ENCODE assay signal across 27 cellular contexts in genomic region chr5:171607863-171608262, GRCh38.
"Had no signal": no experiment of that assay in that cellular context is flagged by ENCODE, and none has a peak within 500 bp of the region (broad histone marks: within the 10 kb centered on the region; RNA-seq: fewer than 3 reads in every experiment).

No MANE protein-coding gene starts in this region.

- H3K27me3 ChIP-seq: testis, thyroid gland, tibial nerve, transverse colon, upper lobe of left lung, upper lobe of right lung, uterus, vagina had no signal

- H3K4me1 ChIP-seq: stomach, suprapubic skin, testis, thyroid gland, tibial artery, tibial nerve, transverse colon, upper lobe of left lung, upper lobe of right lung, uterus, vagina had no signal

- ATAC-seq: stimulated activated effector memory CD8-positive, alpha-beta T cell treated with anti-CD3 and anti-CD28 coated beads, Interleukin-12 subunit alpha, Interleukin-12 subunit beta, amount 100 ng/mL, for 72 hours; stimulated activated memory B cell treated with anti-CD40 and anti-IgM and Interleukin-4, amounts not matched to agents 10 μg/mL and 1 μg/mL and 100 μg/mL, for 72 hours; stimulated activated naive B cell treated with anti-CD40 and anti-IgM and Interleukin-4, amounts not matched to agents 10 μg/mL and 1 μg/mL and 100 μg/mL, for 72 hours; stimulated activated naive CD8-positive, alpha-beta T cell treated with anti-CD3 and anti-CD28 coated beads, Interleukin-15, amount 100 ng/mL, for 72 hours; stimulated activated naive CD8-positive, alpha-beta T cell treated with anti-CD3 and anti-CD28 coated beads, Interleukin-15, Interleukin-2, amounts not matched to agents 100 U/mL and 50 U/mL, for 24 hours; upper lobe of right lung had no signal

- FAIRE-seq: urothelium cell line had no signal

- H3K27ac ChIP-seq: stomach, suprapubic skin, testis, thoracic aorta, thyroid gland, tibial artery, tibial nerve, transverse colon, upper lobe of left lung, upper lobe of right lung, uterus, vagina had no signal

- DNase-seq: stimulated activated CD4-positive, alpha-beta T cell treated with anti-CD3 and anti-CD28 coated beads, Interleukin-2, amount 100 ng/mL, for 48 hours; stimulated activated CD4-positive, alpha-beta T cell treated with anti-CD3 and anti-CD28 coated beads, Interleukin-4, amount 100 ng/mL, for 1 hour; stimulated activated CD4-positive, alpha-beta T cell treated with anti-CD3 and anti-CD28 coated beads, Interleukin-4, amount 100 ng/mL, for 24 hours; stimulated activated CD4-positive, alpha-beta T cell treated with anti-CD3 and anti-CD28 coated beads, Interleukin-4, amount 100 ng/mL, for 4 hours; stimulated activated CD8-positive, alpha-beta memory T cell treated with anti-CD3 and anti-CD28 coated beads, Interleukin-4, amount 100 ng/mL, for 48 hours; stimulated activated naive B cell treated with anti-CD40 and anti-IgM and Interleukin-4, amounts not matched to agents 10 μg/mL and 1 μg/mL and 100 μg/mL, for 72 hours; stimulated activated naive CD4-positive, alpha-beta T cell; stimulated activated naive CD4-positive, alpha-beta T cell treated with Interleukin-2 at 50 U/mL for 16 hours; stimulated activated naive CD8-positive, alpha-beta T cell treated with anti-CD3 and anti-CD28 coated beads, Interleukin-15, amount 100 ng/mL, for 72 hours; stimulated activated naive CD8-positive, alpha-beta T cell treated with anti-CD3 and anti-CD28 coated beads, Interleukin-15, Interleukin-2, amounts not matched to agents 100 U/mL and 50 U/mL, for 24 hours; stomach; substantia nigra; testis; thyroid gland; tibial artery; transverse colon; trophoblast cell; upper lobe of left lung; upper lobe of right lung; uterus had no signal

- H3K36me3 ChIP-seq: stomach, suprapubic skin, thoracic aorta, thyroid gland, tibial artery, tibial nerve, transverse colon, upper lobe of left lung, upper lobe of right lung, uterus, vagina had no signal

- H3K4me3 ChIP-seq: stomach, suprapubic skin, testis, thoracic aorta, thyroid gland, tibial artery, tibial nerve, transverse colon, upper lobe of left lung, upper lobe of right lung, uterus, vagina had no signal

- H3K9me3 ChIP-seq: suprapubic skin, testis, thoracic aorta, thyroid gland, tibial artery, transverse colon, upper lobe of left lung, upper lobe of right lung, uterus, vagina had no signal
